Comparison of ENCODE assay signal across 8 cellular contexts in the genomic region with DNA sequence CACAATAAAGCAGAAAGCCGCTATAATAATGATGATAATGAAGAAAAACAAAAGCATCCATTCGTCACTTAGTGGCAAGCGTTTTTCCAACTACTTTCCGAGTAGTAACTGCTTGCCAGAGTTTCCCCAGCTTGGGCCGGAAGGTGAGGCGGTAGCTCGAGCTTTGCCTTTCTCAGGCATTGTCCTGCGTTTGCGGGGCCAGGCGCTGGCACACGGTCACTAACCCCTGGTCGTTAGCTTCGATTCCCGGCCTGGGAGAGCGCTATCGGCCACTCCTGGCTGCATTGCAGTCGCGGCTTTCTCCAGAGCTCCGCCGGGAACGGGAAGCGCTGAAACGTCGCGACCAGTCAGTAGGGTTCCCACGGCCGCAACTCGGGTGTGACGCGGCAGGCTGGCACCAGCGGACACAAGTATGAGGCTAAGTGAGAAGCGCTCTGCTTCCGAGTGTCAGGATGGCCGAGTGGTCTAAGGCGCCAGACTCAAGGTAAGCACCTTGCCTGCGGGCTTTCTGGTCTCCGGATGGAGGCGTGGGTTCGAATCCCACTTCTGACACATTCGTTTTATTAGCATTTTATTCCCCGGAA. TPM values are rescaled to one million over a fixed set of nuclear protein-coding genes. Genes with fewer than 3 reads are reported as not detected.
DNase-seq lines count a peak whose midpoint lies in the region; ATAC-seq, FAIRE-seq and TF ChIP-seq lines count a peak whose summit lies in the region.

No MANE protein-coding gene starts in this region.

- peak overlapping the region; percentile 79 for H3K4me3 ChIP-seq in coronary artery

- no peak for TF ChIP-seq CTCF in coronary artery (IDR thresholded peaks at IDR 0.05)

- DNase-seq in Ammon's horn (ENCODE audit: low spot score) (peak; percentile 97), GM19239 (ENCODE audit: insufficient read length, low spot score) (no peak), NCI-H524 (lab: John Stamatoyannopoulos, UW) (peak; percentile 91 to 95), coronary artery (ENCODE audit: low spot score) (peak; percentile 96), left lobe of liver (ENCODE audit: low spot score) (peak; percentile 92)
- DNase-seq in activated CD4-positive, alpha-beta T cell treated with anti-CD3 and anti-CD28 coated beads for 48 hours, result peak; percentile 97
- DNase-seq in stimulated activated CD4-positive, alpha-beta T cell treated with anti-CD3 and anti-CD28 coated beads, Interleukin-2, amount 100 ng/mL, for 24 hours, result peak; percentile 97 to 98

- ATAC-seq in HG03457 (IDR thresholded peaks at IDR 0.05; ENCODE audit: unreplicated experiment) (peak; percentile 68), left lobe of liver (peak; percentile 89)

- peak; percentile 95 for FAIRE-seq in GM19239 (lab: Jason Lieb, UNC)

- H3K27ac ChIP-seq in coronary artery, result peak overlapping the region; percentile 95 to 97

RNA-seq across cellular contexts. Expression of a gene that starts 14.6 kb away (rescaled TPM):
- 20.2 TPM for total RNA-seq in left lobe of liver

RNA-seq across cellular contexts. Expression of a gene that starts 32.5 kb away (rescaled TPM):
- total RNA-seq in left lobe of liver, result 3.4 TPM

RNA-seq across cellular contexts. Expression of a gene that starts 35.5 kb away (rescaled TPM):
- 19.6 TPM for total RNA-seq in left lobe of liver

RNA-seq across cellular contexts. Expression of a gene that starts 47.8 kb away (rescaled TPM):
- 15.3 TPM for total RNA-seq in left lobe of liver
